In the genomic region with DNA sequence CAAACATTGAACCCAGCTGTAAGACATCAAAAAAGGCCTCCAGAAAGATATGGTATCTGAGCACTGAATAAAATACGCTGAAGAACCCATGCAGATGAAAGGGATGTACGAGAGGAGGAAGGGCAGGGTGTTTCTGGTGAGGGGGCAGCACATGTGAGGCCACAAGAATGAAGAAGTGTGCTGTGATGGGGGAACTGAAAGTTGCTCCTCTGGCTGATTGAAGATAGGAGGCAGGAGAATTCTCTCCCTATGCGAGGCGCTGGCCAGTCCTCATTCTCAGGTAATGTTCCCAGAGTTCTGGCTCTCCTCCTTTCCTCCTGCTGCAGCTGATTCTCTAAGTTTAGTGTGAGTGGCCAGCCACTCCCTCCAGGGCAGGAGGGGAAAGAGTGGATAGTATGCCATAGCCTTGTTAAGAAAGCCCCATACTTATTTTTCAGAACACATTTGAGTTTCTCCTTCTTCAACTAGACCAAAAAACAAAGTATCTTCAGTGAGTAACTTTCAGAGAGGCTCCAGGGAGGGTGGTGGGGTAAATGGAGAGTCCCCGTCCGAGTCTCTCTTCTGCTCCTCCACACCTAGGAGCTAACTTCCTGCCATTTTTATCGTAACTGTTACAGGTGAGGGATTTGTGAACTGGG, we compare ENCODE assay signal across 9 cellular contexts. TPM values are rescaled to one million over a fixed set of nuclear protein-coding genes. Genes with fewer than 3 reads are reported as not detected.
DNase-seq lines count a peak whose midpoint lies in the region; ATAC-seq and TF ChIP-seq lines count a peak whose summit lies in the region.
"Had no signal": no experiment of that assay in that cellular context is flagged by ENCODE, and none has a peak within 500 bp of the region (broad histone marks: within the 10 kb centered on the region; RNA-seq: fewer than 3 reads in every experiment).

No MANE protein-coding gene starts in this region.

- intact Hi-C loops in lower lobe of right lung (cut with DNase I) = no loop called here

- H3K27me3 ChIP-seq in HL-60 (ENCODE audit: insufficient read depth, poor library complexity, severe bottlenecking) (no peaks in the 10 kb centered on the region), lower lobe of right lung (ENCODE audit: low read depth) (no peaks in the 10 kb centered on the region), hepatocyte (no peaks in the 10 kb centered on the region)
- H3K27me3 ChIP-seq in effector memory CD4-positive, alpha-beta T cell (replicated peaks; ENCODE audit: control insufficient read depth, insufficient read depth, low read length, poor library complexity, severe bottlenecking) = no peaks in the 10 kb centered on the region

- ATAC-seq in GM18858 (IDR thresholded peaks at IDR 0.05; ENCODE audit: unreplicated experiment) = peak; percentile 55
- ATAC-seq in GM21786 (IDR thresholded peaks at IDR 0.05; ENCODE audit: unreplicated experiment) = peak; percentile 84
- peak; percentile 75 to 78 for ATAC-seq in lower lobe of right lung
- ATAC-seq in SK-N-SH treated with all-trans-retinoic acid at 6 μM for 48 hours = no peak

- H3K4me1 ChIP-seq in lower lobe of right lung = no peaks in the 10 kb centered on the region
- H3K4me1 ChIP-seq in effector memory CD4-positive, alpha-beta T cell (ENCODE audit: control insufficient read depth, insufficient read depth, low read length, poor library complexity, severe bottlenecking) = no peaks in the 10 kb centered on the region
- no peaks in the 10 kb centered on the region for H3K4me1 ChIP-seq in hepatocyte (ENCODE audit: insufficient read depth)

- no peaks in the 10 kb centered on the region for H3K36me3 ChIP-seq in lower lobe of right lung
- no peaks in the 10 kb centered on the region for H3K36me3 ChIP-seq in effector memory CD4-positive, alpha-beta T cell (ENCODE audit: control insufficient read depth, insufficient read depth, low read length)
- H3K36me3 ChIP-seq in hepatocyte (replicated peaks; ENCODE audit: insufficient read depth, low read depth) = no peaks in the 10 kb centered on the region

- H3K79me2 ChIP-seq in hepatocyte = no peaks in the 10 kb centered on the region

- no peaks in the 10 kb centered on the region for H4K20me1 ChIP-seq in hepatocyte (ENCODE audit: insufficient read depth, poor library complexity, severe bottlenecking)

- H3K9me2 ChIP-seq in hepatocyte (replicated peaks; ENCODE audit: insufficient read depth) = no peaks in the 10 kb centered on the region

- DNase-seq in HL-60 (ENCODE audit: low read depth in 1 of 2, low spot score in 1 of 2) (peak; percentile 10 to 45), lower lobe of right lung (no peak), hepatocyte (ENCODE audit: low spot score) (no peak), T-helper 2 cell (no peak)
- DNase-seq in effector memory CD4-positive, alpha-beta T cell = no peak
- DNase-seq: NK-92 treated with Interleukin-12 subunit alpha and Interleukin-12 subunit beta, amount 100 ng/mL, for 24 hours had no signal

- H3K4me2 ChIP-seq in hepatocyte = no peak overlapping the region

- H3K4me3 ChIP-seq in HL-60 (replicated peaks; ENCODE audit: insufficient read depth, low read length) (no peak overlapping the region), lower lobe of right lung (no peak overlapping the region), hepatocyte (no peak overlapping the region)
- H3K4me3 ChIP-seq in effector memory CD4-positive, alpha-beta T cell (ENCODE audit: insufficient read depth, low read depth, low read length, poor library complexity, severe bottlenecking) = no peak overlapping the region

- no peaks in the 10 kb centered on the region for H3K9me3 ChIP-seq in lower lobe of right lung
- no peaks in the 10 kb centered on the region for H3K9me3 ChIP-seq in effector memory CD4-positive, alpha-beta T cell (ENCODE audit: control insufficient read depth, low read length)
- no peaks in the 10 kb centered on the region for H3K9me3 ChIP-seq in hepatocyte (ENCODE audit: low read depth)

- no peak overlapping the region for H3K27ac ChIP-seq in HL-60 (replicated peaks)
- H3K27ac ChIP-seq in lower lobe of right lung = no peak overlapping the region
- H3K27ac ChIP-seq in effector memory CD4-positive, alpha-beta T cell (ENCODE audit: insufficient read depth, low read length, poor library complexity, severe bottlenecking) = no peak overlapping the region
- no peak overlapping the region for H3K27ac ChIP-seq in hepatocyte

- TF ChIP-seq CTCF in HL-60 (IDR thresholded peaks at IDR 0.05; ENCODE audit: insufficient read depth, low read length) = no peak
- TF ChIP-seq CTCF in lower lobe of right lung (IDR thresholded peaks at IDR 0.05) = no peak
- no peak for TF ChIP-seq CTCF in hepatocyte (IDR thresholded peaks at IDR 0.05; ENCODE audit: poor library complexity)

- WGBS in hepatocyte (ENCODE audit: low lambda C conversion rate, missing lambda C conversion rate) = 74% methylated on average over 7 of the region's 7 CpGs

- H2AFZ ChIP-seq in hepatocyte = no peak overlapping the region

TF ChIP-seq in SK-N-SH treated with all-trans-retinoic acid at 6 μM for 48 hours, 23 proteins besides CTCF, POLR2A, EP300 and RAD21:
- no peak for TF ChIP-seq CSDC2 (CRISPR knock-in tag; IDR thresholded peaks at IDR 0.05)
- no peak for TF ChIP-seq ARNTL (CRISPR knock-in tag; IDR thresholded peaks at IDR 0.05; ENCODE audit: borderline replicate concordance, low read depth)
- no peak for TF ChIP-seq SNAI2 (CRISPR knock-in tag; IDR thresholded peaks at IDR 0.05)
- TF ChIP-seq, protein P1, sequence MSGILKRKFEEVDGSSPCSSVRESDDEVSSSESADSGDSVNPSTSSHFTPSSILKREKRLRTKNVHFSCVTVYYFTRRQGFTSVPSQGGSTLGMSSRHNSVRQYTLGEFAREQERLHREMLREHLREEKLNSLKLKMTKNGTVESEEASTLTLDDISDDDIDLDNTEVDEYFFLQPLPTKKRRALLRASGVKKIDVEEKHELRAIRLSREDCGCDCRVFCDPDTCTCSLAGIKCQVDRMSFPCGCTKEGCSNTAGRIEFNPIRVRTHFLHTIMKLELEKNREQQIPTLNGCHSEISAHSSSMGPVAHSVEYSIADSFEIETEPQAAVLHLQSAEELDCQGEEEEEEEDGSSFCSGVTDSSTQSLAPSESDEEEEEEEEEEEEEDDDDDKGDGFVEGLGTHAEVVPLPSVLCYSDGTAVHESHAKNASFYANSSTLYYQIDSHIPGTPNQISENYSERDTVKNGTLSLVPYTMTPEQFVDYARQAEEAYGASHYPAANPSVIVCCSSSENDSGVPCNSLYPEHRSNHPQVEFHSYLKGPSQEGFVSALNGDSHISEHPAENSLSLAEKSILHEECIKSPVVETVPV (CRISPR knock-in tag; IDR thresholded peaks at IDR 0.05) = no peak
- TF ChIP-seq, protein P2, sequence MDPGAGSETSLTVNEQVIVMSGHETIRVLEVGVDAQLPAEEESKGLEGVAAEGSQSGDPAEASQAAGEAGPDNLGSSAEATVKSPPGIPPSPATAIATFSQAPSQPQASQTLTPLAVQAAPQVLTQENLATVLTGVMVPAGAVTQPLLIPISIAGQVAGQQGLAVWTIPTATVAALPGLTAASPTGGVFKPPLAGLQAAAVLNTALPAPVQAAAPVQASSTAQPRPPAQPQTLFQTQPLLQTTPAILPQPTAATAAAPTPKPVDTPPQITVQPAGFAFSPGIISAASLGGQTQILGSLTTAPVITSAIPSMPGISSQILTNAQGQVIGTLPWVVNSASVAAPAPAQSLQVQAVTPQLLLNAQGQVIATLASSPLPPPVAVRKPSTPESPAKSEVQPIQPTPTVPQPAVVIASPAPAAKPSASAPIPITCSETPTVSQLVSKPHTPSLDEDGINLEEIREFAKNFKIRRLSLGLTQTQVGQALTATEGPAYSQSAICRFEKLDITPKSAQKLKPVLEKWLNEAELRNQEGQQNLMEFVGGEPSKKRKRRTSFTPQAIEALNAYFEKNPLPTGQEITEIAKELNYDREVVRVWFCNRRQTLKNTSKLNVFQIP (CRISPR knock-in tag; IDR thresholded peaks at IDR 0.05; ENCODE audit: borderline replicate concordance, low read depth) = no peak
- TF ChIP-seq ZNF8 (CRISPR knock-in tag; IDR thresholded peaks at IDR 0.05) = no peak
- TF ChIP-seq ZNF70 (CRISPR knock-in tag; IDR thresholded peaks at IDR 0.05) = no peak
- TF ChIP-seq ZNF565 (CRISPR knock-in tag; conservative IDR thresholded peaks at IDR 0.05; ENCODE audit: low read depth) = no peak
- no peak for TF ChIP-seq ESRRG (CRISPR knock-in tag; IDR thresholded peaks at IDR 0.05)
- TF ChIP-seq ZFP30 (CRISPR knock-in tag; IDR thresholded peaks at IDR 0.05) = no peak
- TF ChIP-seq, protein P3, sequence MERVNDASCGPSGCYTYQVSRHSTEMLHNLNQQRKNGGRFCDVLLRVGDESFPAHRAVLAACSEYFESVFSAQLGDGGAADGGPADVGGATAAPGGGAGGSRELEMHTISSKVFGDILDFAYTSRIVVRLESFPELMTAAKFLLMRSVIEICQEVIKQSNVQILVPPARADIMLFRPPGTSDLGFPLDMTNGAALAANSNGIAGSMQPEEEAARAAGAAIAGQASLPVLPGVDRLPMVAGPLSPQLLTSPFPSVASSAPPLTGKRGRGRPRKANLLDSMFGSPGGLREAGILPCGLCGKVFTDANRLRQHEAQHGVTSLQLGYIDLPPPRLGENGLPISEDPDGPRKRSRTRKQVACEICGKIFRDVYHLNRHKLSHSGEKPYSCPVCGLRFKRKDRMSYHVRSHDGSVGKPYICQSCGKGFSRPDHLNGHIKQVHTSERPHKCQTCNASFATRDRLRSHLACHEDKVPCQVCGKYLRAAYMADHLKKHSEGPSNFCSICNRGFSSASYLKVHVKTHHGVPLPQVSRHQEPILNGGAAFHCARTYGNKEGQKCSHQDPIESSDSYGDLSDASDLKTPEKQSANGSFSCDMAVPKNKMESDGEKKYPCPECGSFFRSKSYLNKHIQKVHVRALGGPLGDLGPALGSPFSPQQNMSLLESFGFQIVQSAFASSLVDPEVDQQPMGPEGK (CRISPR knock-in tag; IDR thresholded peaks at IDR 0.05; ENCODE audit: borderline replicate concordance) = no peak
- no peak for TF ChIP-seq OSR1 (CRISPR knock-in tag; IDR thresholded peaks at IDR 0.05)
- TF ChIP-seq ISL1 (CRISPR knock-in tag; IDR thresholded peaks at IDR 0.05) = no peak
- no peak for TF ChIP-seq GLIS3 (CRISPR knock-in tag; IDR thresholded peaks at IDR 0.05)
- no peak for TF ChIP-seq TOX (CRISPR knock-in tag; IDR thresholded peaks at IDR 0.05; ENCODE audit: borderline replicate concordance)

RNA-seq across cellular contexts. Expression of a gene that starts 26.9 kb away (rescaled TPM):
- 59.4 TPM for total RNA-seq in lower lobe of right lung
- 98.2 and 111 TPM in 2 replicates for total RNA-seq in hepatocyte
- polyA plus RNA-seq in hepatocyte = 107 and 129 TPM in 2 replicates

RNA-seq across cellular contexts. Expression of a gene that starts 38.4 kb away (rescaled TPM):
- total RNA-seq in lower lobe of right lung (1.8 TPM), hepatocyte (0.47 and 0.52 TPM in 2 replicates)
- 0.85 and 1.0 TPM in 2 replicates for polyA plus RNA-seq in hepatocyte

Comparison
In these comparisons a context has a peak if more than half of its experiments do, and no peak if none do; other contexts are left out.
1. DNase-seq: peak in HL-60 (2 of 2); none in lower lobe of right lung (single experiment), effector memory CD4-positive, alpha-beta T cell (0 of 3), hepatocyte (single experiment) and T-helper 2 cell (0 of 5).